ENCODE assay signal across 1 cellular context in genomic region chr12:552466-552865, GRCh38.
TF ChIP-seq lines count a peak whose summit lies in the region.

No MANE protein-coding gene starts in this region.

TF ChIP-seq in GM23338, 12 proteins besides CTCF, POLR2A, EP300 and RAD21 (continued from another document):
- TF ChIP-seq ZNF462 (CRISPR knock-in tag; IDR thresholded peaks at IDR 0.05), result no peak
